Comparison of ENCODE assay signal across 1 cellular context in the genomic region with DNA sequence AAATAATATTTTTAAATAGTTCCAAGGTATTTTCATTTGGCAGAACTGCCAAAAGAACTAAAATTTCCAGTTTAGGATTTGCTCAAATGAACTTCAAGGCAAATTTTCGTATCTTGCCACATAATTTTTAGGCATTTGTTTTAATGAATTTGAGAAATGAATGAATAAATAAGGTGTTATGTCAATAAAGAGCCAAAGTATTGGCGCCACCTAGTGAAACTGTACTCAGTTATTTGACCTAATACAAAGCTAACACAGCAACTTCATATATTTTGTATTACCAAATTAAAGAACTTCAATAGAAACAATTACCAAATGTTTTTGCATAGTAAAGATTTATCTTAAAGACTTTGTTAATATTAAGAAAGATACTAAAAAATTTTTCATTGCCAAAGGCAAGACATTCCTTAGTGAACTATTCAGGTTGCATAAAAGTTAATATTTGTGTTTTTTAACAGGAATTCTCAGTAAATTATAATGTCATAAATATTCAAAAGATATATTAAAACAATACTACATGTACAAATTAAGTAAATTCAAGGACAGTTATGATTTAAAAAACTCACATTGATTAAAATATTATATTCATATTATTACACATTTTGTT.
TF ChIP-seq lines count a peak whose summit lies in the region.

No MANE protein-coding gene starts in this region.

TF ChIP-seq in SK-N-SH, 30 proteins besides CTCF, POLR2A, EP300 and RAD21 (continued from another document):
- TF ChIP-seq SMC3 (IDR thresholded peaks at IDR 0.05; ENCODE audit: low read depth, low read length) (no peak), TEAD4 (IDR thresholded peaks at IDR 0.05; ENCODE audit: borderline replicate concordance, insufficient read depth) (no peak)
